In the genomic region with DNA sequence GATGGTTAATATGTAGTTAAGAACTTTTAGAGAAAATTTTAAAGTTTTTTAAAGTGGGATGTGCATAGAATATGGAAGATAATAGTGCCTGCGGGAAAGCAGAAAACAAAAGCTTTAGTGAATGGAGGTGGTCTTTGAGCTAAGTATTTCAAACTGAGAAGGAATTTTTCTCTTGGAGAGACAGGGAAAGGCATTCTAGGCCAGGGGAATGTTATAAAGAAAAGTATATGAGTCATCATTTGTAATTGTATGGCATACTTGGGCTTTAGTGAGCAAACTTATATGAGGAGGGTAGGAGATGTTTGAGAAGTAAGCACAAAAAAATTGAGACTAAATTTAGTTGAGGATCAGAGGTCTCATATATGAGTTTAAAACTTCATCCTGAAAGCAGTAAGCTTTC, we compare ENCODE assay signal across 21 cellular contexts.
DNase-seq lines count a peak whose midpoint lies in the region; ATAC-seq, FAIRE-seq and TF ChIP-seq lines count a peak whose summit lies in the region.
"Had no signal": no experiment of that assay in that cellular context is flagged by ENCODE, and none has a peak within 500 bp of the region (broad histone marks: within the 10 kb centered on the region; RNA-seq: fewer than 3 reads in every experiment).

No MANE protein-coding gene starts in this region.

- H3K4me1 ChIP-seq in H9 (ENCODE audit: insufficient read depth, low read length) (peaks cover 7% of the 10 kb centered on the region; the same call in 1 of the 2 replicates), astrocyte (ENCODE audit: insufficient read depth, low read length) (no peaks in the 10 kb centered on the region), foreskin keratinocyte (no peaks in the 10 kb centered on the region), neural progenitor cell (peaks cover 24% of the 10 kb centered on the region), mucosa of descending colon (ENCODE audit: low read depth) (no peaks in the 10 kb centered on the region)

- H3K27ac ChIP-seq in H9 (ENCODE audit: insufficient read length, low read depth, low read length) (peak overlapping the region; percentile 47), astrocyte (ENCODE audit: low read depth, low read length) (no peak overlapping the region), foreskin keratinocyte (no peak overlapping the region), neural progenitor cell (peak overlapping the region; percentile 65)

- ATAC-seq in foreskin keratinocyte: peak; percentile 25
- ATAC-seq in mucosa of descending colon: no peak
- ATAC-seq: HCT116, Right ventricle myocardium inferior had no signal

- no peak overlapping the region for H3K56ac ChIP-seq in H9 (ENCODE audit: insufficient read length, low read depth, low read length)

- H3K27me3 Mint-ChIP-seq in H9 (ENCODE audit: low read depth): no peaks in the 10 kb centered on the region; the same call in 1 of the 2 replicates
- no peaks in the 10 kb centered on the region for H3K27me3 Mint-ChIP-seq in astrocyte (ENCODE audit: low read depth, unreplicated experiment)
- H3K27me3 Mint-ChIP-seq in neural progenitor cell (ENCODE audit: insufficient read depth, low read depth): no peaks in the 10 kb centered on the region
- peaks cover 3% of the 10 kb centered on the region for H3K27me3 Mint-ChIP-seq in T-helper 2 cell treated with Interferon-gamma antibody and Interleukin-4, amounts not matched to agents 5 μg/mL and 100 μg/mL, for 36 hours (ENCODE audit: low read depth)
- H3K27me3 Mint-ChIP-seq: B cell had no signal

- no peak overlapping the region for H2AK5ac ChIP-seq in H9 (ENCODE audit: insufficient read length, low read length)

- H3K27ac Mint-ChIP-seq in H9 (peak overlapping the region; percentile 86 to 95 (median 89)), astrocyte (ENCODE audit: unreplicated experiment) (peak overlapping the region; percentile 30), neural progenitor cell (peak overlapping the region; percentile 92)
- no peak overlapping the region for H3K27ac Mint-ChIP-seq in T-helper 2 cell treated with Interferon-gamma antibody and Interleukin-4, amounts not matched to agents 5 μg/mL and 100 μg/mL, for 36 hours
- H3K27ac Mint-ChIP-seq: B cell had no signal

- no peak overlapping the region for H3T11ph ChIP-seq in H9 (ENCODE audit: low read length)

- WGBS in H9 (ENCODE audit: extremely low coverage, insufficient read length, low lambda C conversion rate): no CpG with 5 or more reads among the region's 1 CpG

- H3K4ac ChIP-seq in H9 (ENCODE audit: low read depth, low read length): no peak overlapping the region

- no peaks in the 10 kb centered on the region for H3K27me3 ChIP-seq in H9 (ENCODE audit: insufficient read depth, low read length)
- H3K27me3 ChIP-seq in astrocyte (ENCODE audit: insufficient read depth, low read length): no peaks in the 10 kb centered on the region
- H3K27me3 ChIP-seq in foreskin keratinocyte: no peaks in the 10 kb centered on the region
- no peaks in the 10 kb centered on the region for H3K27me3 ChIP-seq in neural progenitor cell

- H3K9me3 ChIP-seq in H9 (ENCODE audit: control insufficient read depth, low read depth, low read length): no peaks in the 10 kb centered on the region
- peaks cover 2% of the 10 kb centered on the region for H3K9me3 ChIP-seq in astrocyte (ENCODE audit: insufficient read depth, low read depth, low read length)
- no peaks in the 10 kb centered on the region for H3K9me3 ChIP-seq in neural progenitor cell (ENCODE audit: low read depth)
- no peaks in the 10 kb centered on the region for H3K9me3 ChIP-seq in mucosa of descending colon

- H3F3A ChIP-seq in neural progenitor cell (ENCODE audit: low read depth): peaks cover 10% of the 10 kb centered on the region

- H3K4me1 Mint-ChIP-seq in H9 (peaks cover 26 to 27% of the 10 kb centered on the region in 2 experiments), astrocyte (ENCODE audit: low read depth, unreplicated experiment) (peaks cover 20% of the 10 kb centered on the region), neural progenitor cell (peaks cover 24% of the 10 kb centered on the region)
- H3K4me1 Mint-ChIP-seq in T-helper 2 cell treated with Interferon-gamma antibody and Interleukin-4, amounts not matched to agents 5 μg/mL and 100 μg/mL, for 36 hours (ENCODE audit: low read depth): no peaks in the 10 kb centered on the region
- H3K4me1 Mint-ChIP-seq: B cell had no signal

- TF ChIP-seq CTCF in H9 (conservative IDR thresholded peaks at IDR 0.05) (no peak), astrocyte (IDR thresholded peaks at IDR 0.05; ENCODE audit: insufficient read depth, low read depth, low read length) (no peak), foreskin keratinocyte (conservative IDR thresholded peaks at IDR 0.05) (no peak), neural progenitor cell (IDR thresholded peaks at IDR 0.05) (no peak), mucosa of descending colon (IDR thresholded peaks at IDR 0.05) (no peak)

- H3K4me3 ChIP-seq in astrocyte (ENCODE audit: insufficient read depth, low read depth, low read length) (no peak overlapping the region), neural progenitor cell (no peak overlapping the region), mucosa of descending colon (no peak overlapping the region)

- H2BK120ac ChIP-seq in H9 (ENCODE audit: low read depth, low read length, poor library complexity, severe bottlenecking): no peak overlapping the region

- DNase-seq in H9 (no peak), astrocyte (ENCODE audit: low read depth) (peak; percentile 21), foreskin keratinocyte (no peak), neural progenitor cell (ENCODE audit: low spot score) (peak; percentile 36), mucosa of descending colon (no peak), NAMALWA (ENCODE audit: low spot score) (no peak)
- no peak for DNase-seq in stimulated activated naive CD4-positive, alpha-beta T cell (lab: John Stamatoyannopoulos, UW)
- no peak for DNase-seq in T-helper 2 cell treated with Interferon-gamma antibody and Interleukin-4, amounts not matched to agents 5 μg/mL and 100 μg/mL, for 36 hours (ENCODE audit: low spot score)
- DNase-seq: DMS79 treated with DMSO at 0.1 percent for 48 hours; KG1; MV-4-11; NCI-H1417; NCI-H187; NCI-H2107; NCI-H510A; NCI-H748 treated with DMSO at 0.1 percent for 48 hours; NK-92 treated with Interleukin-12 subunit alpha and Interleukin-12 subunit beta, amount 100 ng/mL, for 24 hours had no signal

- FAIRE-seq in astrocyte (lab: Jason Lieb, UNC): no peak
- FAIRE-seq: RCC 7860 had no signal

- H3K79me1 ChIP-seq in H9 (ENCODE audit: insufficient read depth, low read depth, low read length, poor library complexity, severe bottlenecking): no peaks in the 10 kb centered on the region

- intact Hi-C loops in mucosa of descending colon (cut with DNase I, micrococcal nuclease): no loop called here

- H3K9me3 Mint-ChIP-seq in H9 (peaks cover 9 to 12% of the 10 kb centered on the region in 2 experiments; a peak in 4 of 5 replicates), astrocyte (ENCODE audit: unreplicated experiment) (no peaks in the 10 kb centered on the region), neural progenitor cell (peaks cover 22% of the 10 kb centered on the region)
- H3K9me3 Mint-ChIP-seq in T-helper 2 cell treated with Interferon-gamma antibody and Interleukin-4, amounts not matched to agents 5 μg/mL and 100 μg/mL, for 36 hours: peaks cover 3% of the 10 kb centered on the region

- no peak overlapping the region for H3K4me2 ChIP-seq in H9 (ENCODE audit: insufficient read depth, insufficient read length, low read length)
- H3K4me2 ChIP-seq in astrocyte (ENCODE audit: low read length): no peak overlapping the region
- peak overlapping the region; percentile 59 for H3K4me2 ChIP-seq in neural progenitor cell

- H2BK12ac ChIP-seq in H9 (ENCODE audit: insufficient read length, low read depth, low read length): no peak overlapping the region

- no peak overlapping the region for H4K91ac ChIP-seq in H9 (ENCODE audit: insufficient read length, low read depth, low read length)

- H3K9ac ChIP-seq in H9 (ENCODE audit: extremely low read depth, insufficient read length, low read length) (no peak overlapping the region), astrocyte (ENCODE audit: low read length) (no peak overlapping the region), neural progenitor cell (no peak overlapping the region)

- H3K4me3 Mint-ChIP-seq in H9: peak overlapping the region in 1 of 2 experiments; percentile 8; a peak in 1 of 5 replicates
- no peak overlapping the region for H3K4me3 Mint-ChIP-seq in astrocyte (ENCODE audit: unreplicated experiment)
- H3K4me3 Mint-ChIP-seq in neural progenitor cell: no peak overlapping the region
- no peak overlapping the region for H3K4me3 Mint-ChIP-seq in T-helper 2 cell treated with Interferon-gamma antibody and Interleukin-4, amounts not matched to agents 5 μg/mL and 100 μg/mL, for 36 hours
- H3K4me3 Mint-ChIP-seq: B cell had no signal

- H3K79me2 ChIP-seq in H9 (ENCODE audit: insufficient read depth, low read length) (no peaks in the 10 kb centered on the region), astrocyte (ENCODE audit: insufficient read depth, low read length) (no peaks in the 10 kb centered on the region), neural progenitor cell (ENCODE audit: low read depth) (no peaks in the 10 kb centered on the region)

- H3K18ac ChIP-seq in H9 (ENCODE audit: insufficient read length, low read depth, low read length): no peak overlapping the region

- H2AFZ ChIP-seq in H9 (ENCODE audit: low read length) (no peak overlapping the region), astrocyte (ENCODE audit: low read depth, low read length) (no peak overlapping the region), neural progenitor cell (replicated peaks) (peak overlapping the region; percentile 29)

- H4K5ac ChIP-seq in H9 (ENCODE audit: insufficient read length, low read depth, low read length): no peak overlapping the region

- no peak overlapping the region for H4K8ac ChIP-seq in H9 (replicated peaks; ENCODE audit: insufficient read length, low read depth, low read length)

- no peak overlapping the region for H2BK20ac ChIP-seq in H9 (ENCODE audit: low read depth, low read length, poor library complexity, severe bottlenecking)

- H2BK5ac ChIP-seq in H9 (ENCODE audit: insufficient read length, low read length): no peak overlapping the region

- H3K36me3 ChIP-seq in astrocyte (ENCODE audit: insufficient read depth, low read length) (no peaks in the 10 kb centered on the region), neural progenitor cell (no peaks in the 10 kb centered on the region), mucosa of descending colon (ENCODE audit: low read depth) (no peaks in the 10 kb centered on the region)

- H3K23me2 ChIP-seq in H9 (ENCODE audit: insufficient read length, low read depth, low read length, poor library complexity, severe bottlenecking): no peaks in the 10 kb centered on the region

- H4K20me1 ChIP-seq in H9 (ENCODE audit: control insufficient read depth, insufficient read depth, insufficient read length) (no peaks in the 10 kb centered on the region), astrocyte (ENCODE audit: insufficient read depth, low read length) (no peaks in the 10 kb centered on the region), neural progenitor cell (ENCODE audit: low read depth) (no peaks in the 10 kb centered on the region)

- no peak overlapping the region for H3K23ac ChIP-seq in H9 (ENCODE audit: insufficient read length, low read depth, low read length)

- H3K36me3 Mint-ChIP-seq in H9 (ENCODE audit: insufficient read depth in 1 of 3, low read depth in 3 of 3) (peaks cover 8 to 24% (median 8%) of the 10 kb centered on the region in 3 experiments; a peak in 6 of 7 replicates), astrocyte (ENCODE audit: low read depth, unreplicated experiment) (no peaks in the 10 kb centered on the region), neural progenitor cell (peaks cover 3% of the 10 kb centered on the region)
- H3K36me3 Mint-ChIP-seq in T-helper 2 cell treated with Interferon-gamma antibody and Interleukin-4, amounts not matched to agents 5 μg/mL and 100 μg/mL, for 36 hours (ENCODE audit: low read depth): no peaks in the 10 kb centered on the region

- no peak overlapping the region for H2BK15ac ChIP-seq in H9 (ENCODE audit: low read depth, low read length)

- H3K14ac ChIP-seq in H9 (ENCODE audit: insufficient read depth, low read length): no peak overlapping the region

Comparison
In these comparisons a context has a peak if more than half of its experiments do, and no peak if none do; other contexts are left out.
1. DNase-seq: peak in astrocyte (single experiment) and neural progenitor cell (single experiment); none in H9 (single experiment), foreskin keratinocyte (0 of 2), mucosa of descending colon (0 of 3), NAMALWA (single experiment), stimulated activated naive CD4-positive, alpha-beta T cell (0 of 6) and T-helper 2 cell treated with Interferon-gamma antibody and Interleukin-4, amounts not matched to agents 5 μg/mL and 100 μg/mL, for 36 hours (single experiment).
2. H3K27ac ChIP-seq: peak in H9 (single experiment) and neural progenitor cell (single experiment); none in astrocyte (single experiment) and foreskin keratinocyte (single experiment).